9 cellular contexts compared by ENCODE assay signal in genomic region chr4:36492590-36492989, GRCh38.
"Had no signal": no experiment of that assay in that cellular context is flagged by ENCODE, and none has a peak within 500 bp of the region (broad histone marks: within the 10 kb centered on the region; RNA-seq: fewer than 3 reads in every experiment).

No MANE protein-coding gene starts in this region.

- FAIRE-seq: H1, H54, HTR-8/SVneo had no signal

- ATAC-seq: GM23338 had no signal

- H2AFZ ChIP-seq: GM23338 had no signal

- H3K4me2 ChIP-seq: GM23338, KMS-11 had no signal

- H3K27ac ChIP-seq: KMS-11 had no signal

- H3K9ac ChIP-seq: KMS-11 had no signal

- H3K4me3 ChIP-seq: GM23338 had no signal

- DNase-seq: H9, HCEC 1CT, Karpas-422, KBM-7 had no signal
